19 cellular contexts compared by ENCODE assay signal in the genomic region with DNA sequence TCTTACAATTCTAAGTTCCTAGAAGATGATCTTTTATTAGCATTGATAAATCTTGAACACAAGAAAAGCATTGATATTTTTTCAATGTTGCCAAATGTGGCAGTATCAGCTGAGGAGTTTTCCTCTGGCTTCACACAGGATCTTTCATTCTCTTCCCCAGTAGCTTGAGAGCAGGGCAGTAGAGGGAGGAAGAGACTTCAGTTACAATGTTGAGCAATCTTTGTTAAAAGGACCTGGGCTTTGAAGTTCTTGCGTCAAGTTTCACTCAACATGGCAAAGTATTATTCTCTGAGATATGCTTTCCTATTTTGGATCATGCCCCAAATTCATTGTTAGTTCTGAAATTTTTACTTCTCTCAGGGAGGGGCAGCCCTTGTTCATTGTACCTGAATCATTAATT.
A peak's percentile ranks its signal among the peaks of the same experiment; 100 is the strongest.
DNase-seq lines count a peak whose midpoint lies in the region; ATAC-seq, FAIRE-seq and TF ChIP-seq lines count a peak whose summit lies in the region.
"Had no signal": no experiment of that assay in that cellular context is flagged by ENCODE, and none has a peak within 500 bp of the region (broad histone marks: within the 10 kb centered on the region; RNA-seq: fewer than 3 reads in every experiment).

No MANE protein-coding gene starts in this region.

- H3K4me3 ChIP-seq in HCT116 (replicated peaks in 1 of 2; ENCODE audit: low read depth in 1 of 2, low read length in 2 of 2) (no peak overlapping the region), NB4 (ENCODE audit: low read depth, low read length) (no peak overlapping the region), bronchial epithelial cell (ENCODE audit: low read depth, low read length) (no peak overlapping the region), SK-N-SH (ENCODE audit: low read depth in 2 of 2, low read length in 1 of 2) (no peak overlapping the region)
- H3K4me3 ChIP-seq: PC-9, SK-N-MC had no signal

- H3F3A ChIP-seq in SK-N-SH (replicated peaks; ENCODE audit: insufficient read depth): no peaks in the 10 kb centered on the region

- RAD21 ChIA-PET in HCT116 (lab: Charles Lee; ENCODE audit: low non-redundant PET in 1 of 2, low total read pairs in 2 of 2, uncharacterized antibody in 2 of 2, unreplicated experiment in 2 of 2): no interaction called here

- H3K9me2 ChIP-seq in HCT116 (ENCODE audit: insufficient read depth) (0 out of 2 replicates have a peak, but pooled peaks cover 5% of the 10 kb centered on the region), SK-N-SH (no peaks in the 10 kb centered on the region)

- intact Hi-C loops in HCT116 (cut with micrococcal nuclease): no loop called here

- H3K36me3 ChIP-seq in HCT116 (ENCODE audit: control insufficient read depth in 1 of 2, insufficient read depth in 2 of 2, low read length in 2 of 2) (no peaks in the 10 kb centered on the region), bronchial epithelial cell (ENCODE audit: control insufficient read depth, insufficient read depth, low read length) (no peaks in the 10 kb centered on the region), SK-N-SH (replicated peaks in 1 of 2; ENCODE audit: control insufficient read depth in 1 of 2, insufficient read depth in 2 of 2, low read length in 1 of 2) (no peaks in the 10 kb centered on the region)

- no peak for TF ChIP-seq EP300 in SK-N-SH (IDR thresholded peaks at IDR 0.05; ENCODE audit: borderline replicate concordance in 1 of 2, low read depth in 1 of 2, low read length in 1 of 2)

- no peak for FAIRE-seq in bronchial epithelial cell (lab: Jason Lieb, UNC)
- FAIRE-seq: GM19239 had no signal

- peak overlapping the region; percentile 47 for H2AFZ ChIP-seq in HCT116 (ENCODE audit: low read depth, low read length, poor library complexity, severe bottlenecking)
- no peak overlapping the region for H2AFZ ChIP-seq in SK-N-SH (ENCODE audit: low read depth)
- H2AFZ ChIP-seq: PC-9 had no signal

- no peak for ATAC-seq in HCT116

- H3K9ac ChIP-seq in HCT116 (ENCODE audit: low read length) (no peak overlapping the region), SK-N-SH (no peak overlapping the region)

- TF ChIP-seq RAD21 in HCT116 (IDR thresholded peaks at IDR 0.05; ENCODE audit: low read depth) (no peak), SK-N-SH (IDR thresholded peaks at IDR 0.05; ENCODE audit: low read length) (no peak)

- DNase-seq in HCT116 (ENCODE audit: low read depth, low spot score): no peak
- peak; percentile 9 for DNase-seq in NB4 (ENCODE audit: low read depth)
- peak; percentile 23 for DNase-seq in bronchial epithelial cell (ENCODE audit: low read depth)
- peak; percentile 8 for DNase-seq in renal cortical epithelial cell (ENCODE audit: low read depth)
- no peak for DNase-seq in SK-N-SH
- no peak for DNase-seq in HCEC 1CT
- DNase-seq in stimulated activated CD8-positive, alpha-beta memory T cell treated with anti-CD3 and anti-CD28 coated beads, Interleukin-4, amount 100 ng/mL, for 48 hours: no peak
- no peak for DNase-seq in islet precursor cell
- DNase-seq: CD4-positive, alpha-beta memory T cell; DND-41; GDM1; HFFc6; NCI-H146; NCI-H2107; NCI-H345; NCI-H526 treated with DMSO at 0.1 percent for 48 hours; PC-9 had no signal

- WGBS in SK-N-SH (ENCODE audit: low lambda C conversion rate): 81% methylated on average over 1 of the region's 1 CpG

- no peak for TF ChIP-seq POLR2A in HCT116 (IDR thresholded peaks at IDR 0.05; ENCODE audit: borderline replicate concordance, extremely low read depth, insufficient read depth, insufficient read length)
- TF ChIP-seq POLR2A in NB4 (IDR thresholded peaks at IDR 0.05; ENCODE audit: extremely low read depth, insufficient read length): no peak

- TF ChIP-seq CTCF in HCT116 (IDR thresholded peaks at IDR 0.05 in 2 of 3, conservative IDR thresholded peaks at IDR 0.05 in 1 of 3; ENCODE audit: borderline replicate concordance in 1 of 3, insufficient read depth in 1 of 3, low read depth in 2 of 3, low read length in 2 of 3): no peak
- TF ChIP-seq CTCF in NB4 (IDR thresholded peaks at IDR 0.05; ENCODE audit: low read depth, low read length): no peak
- no peak for TF ChIP-seq CTCF in bronchial epithelial cell (IDR thresholded peaks at IDR 0.05; ENCODE audit: insufficient read depth, low read length, severe bottlenecking)
- TF ChIP-seq CTCF in SK-N-SH (IDR thresholded peaks at IDR 0.05): no peak

- H3K79me2 ChIP-seq in HCT116 (ENCODE audit: insufficient read depth, low read length) (no peaks in the 10 kb centered on the region), SK-N-SH (ENCODE audit: insufficient read depth) (no peaks in the 10 kb centered on the region)

- CTCF ChIA-PET in HCT116 (lab: Charles Lee) (no interaction called here), SK-N-SH (lab: Yijun Ruan, JAX) (interaction anchor here (2.0 kb wide), 1 partner anchor 241 kb away, joined by 4 read pairs; no protein-coding TSS in a partner anchor)

- BruUV-seq in HCT116 (replicated peaks; lab: Mats Ljungman, UMichigan): no TSS peak

- no peaks in the 10 kb centered on the region for H4K20me1 ChIP-seq in HCT116 (ENCODE audit: insufficient read depth)
- no peaks in the 10 kb centered on the region for H4K20me1 ChIP-seq in SK-N-SH (ENCODE audit: insufficient read depth)

- H3K9me3 ChIP-seq in HCT116 (ENCODE audit: control insufficient read depth in 1 of 2, insufficient read depth in 1 of 2, low read depth in 1 of 2, low read length in 2 of 2) (no peaks in the 10 kb centered on the region; a peak in 1 of 4 replicates), SK-N-SH (no peaks in the 10 kb centered on the region)

- H3K27me3 ChIP-seq in HCT116 (ENCODE audit: insufficient read depth, low read length) (no peaks in the 10 kb centered on the region), bronchial epithelial cell (ENCODE audit: control insufficient read depth, insufficient read depth, low read length) (no peaks in the 10 kb centered on the region), SK-N-SH (ENCODE audit: insufficient read depth) (no peaks in the 10 kb centered on the region)

- no peak overlapping the region for H3K27ac ChIP-seq in HCT116 (ENCODE audit: low read depth, low read length)
- H3K27ac ChIP-seq in SK-N-SH (ENCODE audit: low read depth in 2 of 2, low read length in 1 of 2): no peak overlapping the region
- H3K27ac ChIP-seq: PC-9, SK-N-MC had no signal

- POLR2A ChIA-PET in HCT116 (lab: Charles Lee): no interaction called here
- POLR2A ChIA-PET in SK-N-SH (lab: Yijun Ruan, JAX): no interaction called here

- H3K4me2 ChIP-seq in HCT116 (ENCODE audit: low read length): no peak overlapping the region
- no peak overlapping the region for H3K4me2 ChIP-seq in SK-N-SH
- H3K4me2 ChIP-seq: PC-9 had no signal

- H3K4me1 ChIP-seq in HCT116 (ENCODE audit: control insufficient read depth in 1 of 2, insufficient read depth in 2 of 2, low read length in 2 of 2) (0 out of 4 replicates have a peak, but pooled peaks cover 0 to 3% of the 10 kb centered on the region in 2 experiments), SK-N-SH (ENCODE audit: control insufficient read depth in 1 of 2, insufficient read depth in 2 of 2, low read depth in 1 of 2, low read length in 1 of 2) (no peaks in the 10 kb centered on the region)

TF ChIP-seq in HCT116, 20 proteins besides CTCF, POLR2A, EP300 and RAD21:
- no peak for TF ChIP-seq JUND (IDR thresholded peaks at IDR 0.05)
- TF ChIP-seq ATF3 (IDR thresholded peaks at IDR 0.05): no peak
- no peak for TF ChIP-seq CBX3 (IDR thresholded peaks at IDR 0.05; ENCODE audit: low read depth)
TF ChIP-seq in HCT116: peak in this region for 0.

TF ChIP-seq in SK-N-SH, 30 proteins besides CTCF, POLR2A, EP300 and RAD21 (continues in another document):
- TF ChIP-seq PBX3 (IDR thresholded peaks at IDR 0.05) (no peak), TCF12 (IDR thresholded peaks at IDR 0.05) (no peak), USF2 (IDR thresholded peaks at IDR 0.05; ENCODE audit: borderline replicate concordance, low read depth, low read length) (no peak), NFIC (IDR thresholded peaks at IDR 0.05; ENCODE audit: borderline replicate concordance) (no peak), FOSL2 (IDR thresholded peaks at IDR 0.05; ENCODE audit: borderline replicate concordance, low read depth) (no peak), YY1 (IDR thresholded peaks at IDR 0.05; ENCODE audit: low read depth) (no peak), GABPA (IDR thresholded peaks at IDR 0.05; ENCODE audit: low read depth) (no peak), JUND (IDR thresholded peaks at IDR 0.05) (no peak), CHD2 (IDR thresholded peaks at IDR 0.05; ENCODE audit: low read length, partially characterized antibody) (no peak), ELF1 (IDR thresholded peaks at IDR 0.05) (no peak), RFX5 (IDR thresholded peaks at IDR 0.05; ENCODE audit: low read length) (no peak), NRF1 (IDR thresholded peaks at IDR 0.05; ENCODE audit: low read depth, low read length) (no peak), GATA2 (CRISPR knock-in tag; IDR thresholded peaks at IDR 0.05) (no peak), SMC3 (IDR thresholded peaks at IDR 0.05; ENCODE audit: low read depth, low read length) (no peak), FOXJ3 (CRISPR knock-in tag; IDR thresholded peaks at IDR 0.05) (no peak)

Comparison
In these comparisons a context has a peak if more than half of its experiments do, and no peak if none do; other contexts are left out.
1. DNase-seq: peak in NB4 (single experiment), bronchial epithelial cell (single experiment) and renal cortical epithelial cell (single experiment); none in HCT116 (single experiment), SK-N-SH (single experiment), HCEC 1CT (single experiment), stimulated activated CD8-positive, alpha-beta memory T cell treated with anti-CD3 and anti-CD28 coated beads, Interleukin-4, amount 100 ng/mL, for 48 hours (single experiment) and islet precursor cell (single experiment).